18 cellular contexts compared by ENCODE assay signal in the genomic region with DNA sequence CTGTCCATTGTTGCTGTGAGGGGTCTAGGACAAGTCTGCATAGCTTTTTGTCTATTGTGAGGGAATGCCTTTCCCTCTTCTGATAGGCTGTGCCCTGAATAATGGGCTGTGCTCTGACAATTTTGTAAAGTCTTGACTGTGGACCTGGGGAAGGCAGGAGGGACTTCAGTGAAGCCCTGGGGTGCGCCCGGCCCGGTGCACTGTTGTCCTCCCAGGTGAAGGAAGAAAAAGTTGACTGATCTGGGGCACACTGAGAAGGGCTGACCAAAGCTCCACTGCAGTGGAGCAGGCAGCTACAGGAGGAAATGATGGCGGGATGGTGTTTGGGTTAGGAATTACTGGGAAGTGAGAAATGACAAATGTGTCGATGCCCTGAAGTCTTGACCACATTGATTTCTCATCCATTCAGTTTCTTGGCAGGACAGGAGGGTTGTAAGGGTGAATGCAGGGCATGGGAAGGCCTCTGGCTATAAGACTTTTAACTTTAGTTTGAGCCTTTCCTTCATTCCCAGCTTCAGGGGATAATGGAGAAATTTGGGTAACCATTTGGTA.
DNase-seq lines count a peak whose midpoint lies in the region; ATAC-seq and TF ChIP-seq lines count a peak whose summit lies in the region.
"Had no signal": no experiment of that assay in that cellular context is flagged by ENCODE, and none has a peak within 500 bp of the region (broad histone marks: within the 10 kb centered on the region; RNA-seq: fewer than 3 reads in every experiment).

No MANE protein-coding gene starts in this region.

- H3K36me3 Mint-ChIP-seq in glutamatergic neuron (ENCODE audit: unreplicated experiment) = no peaks in the 10 kb centered on the region
- H3K36me3 Mint-ChIP-seq in nephron progenitor cell (ENCODE audit: low read depth) = no peaks in the 10 kb centered on the region
- H3K36me3 Mint-ChIP-seq in effector memory CD8-positive, alpha-beta T cell (ENCODE audit: insufficient read depth) = no peaks in the 10 kb centered on the region
- H3K36me3 Mint-ChIP-seq: CD4-positive, CD25-positive, alpha-beta regulatory T cell; CD8-positive, alpha-beta T cell had no signal

- intact Hi-C loops in sciatic nerve (cut with DNase I) = no loop called here

- peak; percentile 7 for DNase-seq in activated CD8-positive, alpha-beta memory T cell treated with anti-CD3 and anti-CD28 coated beads for 24 hours
- no peak for DNase-seq in activated CD8-positive, alpha-beta memory T cell treated with anti-CD3 and anti-CD28 coated beads, Interleukin-2, amount 50 U/mL, for 4 hours
- DNase-seq in glutamatergic neuron = no peak
- no peak for DNase-seq in nephron progenitor cell
- peak; percentile 11 for DNase-seq in renal cortical epithelial cell (ENCODE audit: low read depth)
- no peak for DNase-seq in effector memory CD8-positive, alpha-beta T cell
- DNase-seq in activated CD4-positive, alpha-beta T cell treated with anti-CD3 and anti-CD28 coated beads, Interleukin-2, amount 50 U/mL, for 48 hours = no peak
- no peak for DNase-seq in sciatic nerve (ENCODE audit: low spot score)
- DNase-seq: Caco-2; CD4-positive, CD25-positive, alpha-beta regulatory T cell; CD8-positive, alpha-beta T cell; DMS153; DND-41; H9; HFFc6 had no signal

- peaks cover 3% of the 10 kb centered on the region for H3K27me3 Mint-ChIP-seq in glutamatergic neuron (ENCODE audit: unreplicated experiment)
- no peaks in the 10 kb centered on the region for H3K27me3 Mint-ChIP-seq in nephron progenitor cell (ENCODE audit: low read depth, poor library complexity)
- peaks cover 29 to 31% of the 10 kb centered on the region in 2 donors for H3K27me3 Mint-ChIP-seq in effector memory CD8-positive, alpha-beta T cell

- peaks cover 9% of the 10 kb centered on the region for H3K4me1 Mint-ChIP-seq in glutamatergic neuron (ENCODE audit: low read depth, unreplicated experiment)
- H3K4me1 Mint-ChIP-seq in nephron progenitor cell = peaks cover 14% of the 10 kb centered on the region
- no peaks in the 10 kb centered on the region for H3K4me1 Mint-ChIP-seq in effector memory CD8-positive, alpha-beta T cell (ENCODE audit: low read depth in 2 of 2)
- H3K4me1 Mint-ChIP-seq: CD4-positive, CD25-positive, alpha-beta regulatory T cell; H9 had no signal

- no peak for TF ChIP-seq CTCF in glutamatergic neuron (IDR thresholded peaks at IDR 0.05; ENCODE audit: partially characterized antibody, unreplicated experiment)
- TF ChIP-seq CTCF in nephron progenitor cell (IDR thresholded peaks at IDR 0.05) = no peak

- no peaks in the 10 kb centered on the region for H3K9me3 Mint-ChIP-seq in glutamatergic neuron (ENCODE audit: unreplicated experiment)
- no peaks in the 10 kb centered on the region for H3K9me3 Mint-ChIP-seq in nephron progenitor cell
- H3K9me3 Mint-ChIP-seq in effector memory CD8-positive, alpha-beta T cell = no peaks in the 10 kb centered on the region
- H3K9me3 Mint-ChIP-seq: CD4-positive, CD25-positive, alpha-beta regulatory T cell; CD8-positive, alpha-beta T cell; GM23338; H9; HFFc6 had no signal

- H3K4me3 Mint-ChIP-seq in glutamatergic neuron (ENCODE audit: unreplicated experiment) = no peak overlapping the region
- no peak overlapping the region for H3K4me3 Mint-ChIP-seq in nephron progenitor cell
- no peak overlapping the region for H3K4me3 Mint-ChIP-seq in effector memory CD8-positive, alpha-beta T cell
- H3K4me3 Mint-ChIP-seq: B cell; CD4-positive, CD25-positive, alpha-beta regulatory T cell; CD8-positive, alpha-beta T cell; GM23338; H9; HFFc6 had no signal

- ATAC-seq in effector memory CD8-positive, alpha-beta T cell (replicated peaks) = no peak
- ATAC-seq in sciatic nerve = no peak
- ATAC-seq: CD8-positive, alpha-beta T cell; GM23338; HCT116 had no signal

- peak overlapping the region; percentile 13 for H3K27ac Mint-ChIP-seq in glutamatergic neuron (ENCODE audit: unreplicated experiment)
- peak overlapping the region; percentile 17 for H3K27ac Mint-ChIP-seq in nephron progenitor cell
- H3K27ac Mint-ChIP-seq in effector memory CD8-positive, alpha-beta T cell = no peak overlapping the region
- H3K27ac Mint-ChIP-seq: B cell; CD4-positive, CD25-positive, alpha-beta regulatory T cell; CD8-positive, alpha-beta T cell; GM23338; HFFc6 had no signal

Comparison
In these comparisons a context has a peak if more than half of its experiments do, and no peak if none do; other contexts are left out.
1. DNase-seq: peak in activated CD8-positive, alpha-beta memory T cell treated with anti-CD3 and anti-CD28 coated beads for 24 hours (single experiment) and renal cortical epithelial cell (single experiment); none in activated CD8-positive, alpha-beta memory T cell treated with anti-CD3 and anti-CD28 coated beads, Interleukin-2, amount 50 U/mL, for 4 hours (single experiment), glutamatergic neuron (single experiment), nephron progenitor cell (single experiment), effector memory CD8-positive, alpha-beta T cell (0 of 3), activated CD4-positive, alpha-beta T cell treated with anti-CD3 and anti-CD28 coated beads, Interleukin-2, amount 50 U/mL, for 48 hours (0 of 2) and sciatic nerve (single experiment).
2. H3K27ac Mint-ChIP-seq: peak in glutamatergic neuron (single experiment) and nephron progenitor cell (single experiment); none in effector memory CD8-positive, alpha-beta T cell (0 of 2).